8 cellular contexts compared by ENCODE assay signal in the genomic region with DNA sequence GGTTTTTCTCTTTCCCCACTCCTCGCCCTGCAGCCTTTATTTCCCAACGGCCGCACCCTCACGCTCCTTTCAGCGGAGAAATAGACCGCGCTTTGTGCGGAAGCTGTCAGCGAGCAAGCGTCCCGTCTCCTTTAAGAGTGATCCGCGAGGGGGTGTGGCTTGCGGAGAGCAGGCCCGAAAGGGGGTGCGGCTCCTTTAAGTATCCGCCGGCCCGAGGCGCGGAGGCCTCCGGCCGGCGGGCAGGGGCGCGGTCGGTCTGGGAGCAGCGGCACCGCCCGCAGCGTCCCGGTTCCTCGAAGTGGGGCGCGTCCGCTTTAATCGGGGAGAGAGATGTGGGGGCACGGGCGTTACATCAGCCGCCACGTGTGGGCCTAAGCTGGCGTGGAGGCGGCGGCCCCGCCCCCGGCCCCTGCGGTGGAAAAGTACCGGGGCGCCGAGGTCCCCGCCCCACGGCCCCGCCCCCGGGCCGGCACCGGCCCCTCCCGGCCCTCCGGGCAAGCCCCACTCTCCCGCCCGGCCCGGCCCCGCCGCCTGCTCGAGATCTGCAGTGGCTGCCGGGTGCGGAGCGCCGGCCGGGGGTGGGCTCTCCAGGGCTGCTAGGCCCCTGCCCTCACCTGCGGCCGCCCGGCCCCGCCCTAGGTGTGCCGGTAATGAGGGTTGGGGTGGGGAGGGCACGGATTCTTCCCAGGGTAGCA. TPM values are rescaled to one million over a fixed set of nuclear protein-coding genes. Genes with fewer than 3 reads are reported as not detected.
DNase-seq lines count a peak whose midpoint lies in the region; ATAC-seq and TF ChIP-seq lines count a peak whose summit lies in the region.

No MANE protein-coding gene starts in this region.

- TF ChIP-seq CTCF in DND-41 (IDR thresholded peaks at IDR 0.05; ENCODE audit: borderline replicate concordance, extremely low read depth, low read length, poor library complexity, severe bottlenecking) (no peak), fibroblast of pulmonary artery (IDR thresholded peaks at IDR 0.05; ENCODE audit: low read length, missing control alignments) (no peak), nephron (IDR thresholded peaks at IDR 0.05; ENCODE audit: unreplicated experiment in 3 of 3) (no peak)

- H3K4me1 Mint-ChIP-seq in nephron, result peaks cover 44% of the 10 kb centered on the region

- peak; percentile 89 for DNase-seq in DND-41
- DNase-seq in KBM-7, result peak; percentile 93
- peak; percentile 87 for DNase-seq in RPMI7951 (ENCODE audit: low read depth)
- DNase-seq in activated T-helper 1 cell treated with anti-CD3 and anti-CD28 coated beads, Interleukin-2, amount 50 U/mL, for 16 hours (ENCODE audit: low read depth in 1 of 2, low spot score in 1 of 2), result peak; percentile 56 to 79
- DNase-seq in fibroblast of pulmonary artery (ENCODE audit: low read depth), result peak; percentile 88
- peak; percentile 92 for DNase-seq in stimulated activated naive CD4-positive, alpha-beta T cell treated with Interleukin-2 at 50 U/mL for 16 hours (lab: John Stamatoyannopoulos, UW)

- H3K27me3 ChIP-seq in DND-41 (ENCODE audit: insufficient read depth, low read length, poor library complexity), result peaks cover 18% of the 10 kb centered on the region

- no peaks in the 10 kb centered on the region for H3K36me3 ChIP-seq in DND-41 (ENCODE audit: insufficient read depth, low read length)

- no peaks in the 10 kb centered on the region for H3K79me2 ChIP-seq in DND-41 (ENCODE audit: insufficient read depth, low read length)

- peak overlapping the region; percentile 94 to 95 (median 95) for H3K4me3 Mint-ChIP-seq in nephron

- in situ Hi-C loops in KBM-7 (cut with MboI; ENCODE audit: low pct_unique_long_range_greater_than_20kb, low sequenced_read_pairs), result no loop called here

- peak overlapping the region; percentile 98 for H2AFZ ChIP-seq in DND-41 (ENCODE audit: low read depth, low read length)

- ATAC-seq in DND-41 (ENCODE audit: insufficient read depth, low read depth) (peak; percentile 81), GM21723 (IDR thresholded peaks at IDR 0.05; ENCODE audit: unreplicated experiment) (peak; percentile 81)

- no peaks in the 10 kb centered on the region for H3K9me3 Mint-ChIP-seq in nephron

- no peaks in the 10 kb centered on the region for H3K36me3 Mint-ChIP-seq in nephron (ENCODE audit: low read depth)

- H3K4me2 ChIP-seq in DND-41 (ENCODE audit: insufficient read depth, low read length), result peak overlapping the region; percentile 78

- H3K9me3 ChIP-seq in DND-41 (ENCODE audit: insufficient read depth, low read length, severe bottlenecking), result no peaks in the 10 kb centered on the region

- peaks cover 29% of the 10 kb centered on the region for H3K4me1 ChIP-seq in DND-41 (ENCODE audit: insufficient read depth, low read length)

- H3K27me3 Mint-ChIP-seq in nephron (ENCODE audit: low read depth), result no peaks in the 10 kb centered on the region

- H3K4me3 ChIP-seq in DND-41 (ENCODE audit: low read depth in 1 of 2, low read length in 2 of 2), result peak overlapping the region; percentile 69 to 70; a peak in 3 of 4 replicates
- peak overlapping the region; percentile 73 for H3K4me3 ChIP-seq in fibroblast of pulmonary artery (replicated peaks; ENCODE audit: low read depth, low read length)

- H3K9ac ChIP-seq in DND-41 (ENCODE audit: low read depth, low read length), result peak overlapping the region; percentile 70

- H3K27ac ChIP-seq in DND-41 (ENCODE audit: low read length), result peak overlapping the region; percentile 73

- no peaks in the 10 kb centered on the region; the same call in 1 of the 2 replicates for H4K20me1 ChIP-seq in DND-41 (ENCODE audit: insufficient read depth, low read length)

- H3K27ac Mint-ChIP-seq in nephron, result peak overlapping the region; percentile 67 to 95 (median 94)

RNA-seq across cellular contexts. Expression of a gene that starts 1.2 kb away (rescaled TPM):
- total RNA-seq in RPMI7951 (2014; rRNA removed; shearing (Covaris generic)), result 8.2 and 8.9 TPM in 2 replicates

RNA-seq across cellular contexts. Expression of a gene that starts 38.7 kb away (rescaled TPM):
- 5.5 and 5.9 TPM in 2 replicates for total RNA-seq in RPMI7951 (2014; rRNA removed; shearing (Covaris generic))

RNA-seq across cellular contexts. Expression of a gene that starts 51.0 kb away (rescaled TPM):
- total RNA-seq in RPMI7951 (2014; rRNA removed; shearing (Covaris generic)), result 69.8 and 78.1 TPM in 2 replicates

RNA-seq across cellular contexts. Expression of a gene that starts 55.3 kb away (rescaled TPM):
- total RNA-seq in RPMI7951 (2014; rRNA removed; shearing (Covaris generic)), result 221 and 293 TPM in 2 replicates

Comparison
In these comparisons a context has a peak if more than half of its experiments do, and no peak if none do; other contexts are left out.
1. Peak in every context shown above with its lines: DNase-seq, ATAC-seq, H3K4me3 ChIP-seq and H3K27ac ChIP-seq.